ENCODE assay signal across 37 cellular contexts in the genomic region with DNA sequence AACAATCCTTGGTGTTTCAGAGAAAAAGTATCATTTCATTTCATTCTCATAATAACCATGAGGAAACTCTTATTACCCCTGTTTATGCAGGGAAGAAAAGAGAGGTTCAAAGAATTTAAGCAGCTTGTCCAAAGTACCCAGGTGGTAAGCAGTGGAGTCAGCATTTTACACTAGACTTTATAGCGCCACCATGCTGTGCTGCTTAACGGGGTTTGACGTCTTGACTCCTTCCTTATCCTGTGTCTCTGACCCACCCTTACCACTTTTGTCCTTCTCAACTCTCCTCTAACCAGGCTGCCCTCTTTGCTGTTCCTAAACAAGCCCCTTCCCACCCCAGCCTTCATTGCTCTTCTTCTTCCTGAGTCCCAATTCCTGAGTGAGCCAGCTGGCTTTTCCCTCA.
"Had no signal": no experiment of that assay in that cellular context is flagged by ENCODE, and none has a peak within 500 bp of the region (broad histone marks: within the 10 kb centered on the region; RNA-seq: fewer than 3 reads in every experiment).

No MANE protein-coding gene starts in this region.

- H3K27ac Mint-ChIP-seq: activated CD4-positive, alpha-beta memory T cell treated with anti-CD3 and anti-CD28 coated beads for 36 hours; activated naive CD4-positive, alpha-beta T cell treated with anti-CD3 and anti-CD28 coated beads for 36 hours; activated naive CD8-positive, alpha-beta T cell treated with anti-CD3 and anti-CD28 coated beads for 36 hours; activated T-helper 1 cell treated with anti-CD3 and anti-CD28 coated beads, Interleukin-12 subunit alpha, Interleukin-12 subunit beta, Interleukin-2, Interleukin-4 antibody, amounts not matched to agents 30 ng/mL and 10 ng/mL and 1 ng/mL, durations not matched to agents 14 hours and 24 hours and 36 hours; brain; effector memory CD8-positive, alpha-beta T cell; natural killer cell treated with Interleukin-12 subunit alpha and Interleukin-12 subunit beta and Interleukin-15 and Interleukin-18, amount 100 ng/mL, for 72 hours; stimulated activated effector memory CD8-positive, alpha-beta T cell treated with anti-CD3 and anti-CD28 coated beads, Interleukin-12 subunit alpha, Interleukin-12 subunit beta, amount 100 ng/mL, for 72 hours; stimulated activated naive CD8-positive, alpha-beta T cell treated with anti-CD3 and anti-CD28 coated beads, Interleukin-15, Interleukin-2, amounts not matched to agents 100 ng/mL and 50 ng/mL, for 24 hours; type B pancreatic cell had no signal

- H3K27me3 ChIP-seq: adrenal gland, ascending aorta, cardiac muscle cell, colonic mucosa, dorsolateral prefrontal cortex, gastroesophageal sphincter, pancreas, sigmoid colon, uterus had no signal

- H3K27ac ChIP-seq: adrenal gland, ascending aorta, cardiac muscle cell, colonic mucosa, dorsolateral prefrontal cortex, gastroesophageal sphincter, lower lobe of right lung, pancreas, prostate gland, sigmoid colon, thoracic aorta, uterus, VCaP had no signal

- H3K4me3 ChIP-seq: adrenal gland, ascending aorta, cardiac muscle cell, colonic mucosa, dorsolateral prefrontal cortex, gastroesophageal sphincter, lower lobe of right lung, mucosa of descending colon, pancreas, prostate gland, sigmoid colon, thoracic aorta, uterus had no signal

- ATAC-seq: activated CD4-positive, CD25-positive, alpha-beta regulatory T cell treated with anti-CD3 and anti-CD28 coated beads, Interleukin-2, amount 50 U/mL, for 24 hours; effector memory CD8-positive, alpha-beta T cell; gastroesophageal sphincter; left lobe of liver; lower lobe of right lung; mucosa of descending colon; natural killer cell treated with Interleukin-12 subunit alpha and Interleukin-12 subunit beta and Interleukin-15 and Interleukin-18, amount 100 ng/mL, for 72 hours; pancreas; stimulated activated effector memory CD8-positive, alpha-beta T cell treated with anti-CD3 and anti-CD28 coated beads, Interleukin-12 subunit alpha, Interleukin-12 subunit beta, amount 100 ng/mL, for 72 hours had no signal

- H3K4me1 ChIP-seq: colonic mucosa, prostate gland, uterus had no signal

- H3K4me3 Mint-ChIP-seq: activated CD4-positive, alpha-beta memory T cell treated with anti-CD3 and anti-CD28 coated beads for 36 hours; activated naive CD4-positive, alpha-beta T cell treated with anti-CD3 and anti-CD28 coated beads for 36 hours; activated naive CD8-positive, alpha-beta T cell treated with anti-CD3 and anti-CD28 coated beads for 36 hours; activated T-helper 1 cell treated with anti-CD3 and anti-CD28 coated beads, Interleukin-12 subunit alpha, Interleukin-12 subunit beta, Interleukin-2, Interleukin-4 antibody, amounts not matched to agents 30 ng/mL and 10 ng/mL and 1 ng/mL, durations not matched to agents 14 hours and 24 hours and 36 hours; brain; effector memory CD8-positive, alpha-beta T cell; natural killer cell treated with Interleukin-12 subunit alpha and Interleukin-12 subunit beta and Interleukin-15 and Interleukin-18, amount 100 ng/mL, for 72 hours; stimulated activated effector memory CD8-positive, alpha-beta T cell treated with anti-CD3 and anti-CD28 coated beads, Interleukin-12 subunit alpha, Interleukin-12 subunit beta, amount 100 ng/mL, for 72 hours; stimulated activated naive CD8-positive, alpha-beta T cell treated with anti-CD3 and anti-CD28 coated beads, Interleukin-15, Interleukin-2, amounts not matched to agents 100 ng/mL and 50 ng/mL, for 24 hours; type B pancreatic cell had no signal

- H3K9me3 ChIP-seq: adrenal gland, ascending aorta, colonic mucosa, gastroesophageal sphincter, lower lobe of right lung, mucosa of descending colon, pancreas, prostate gland, sigmoid colon, thoracic aorta, uterus had no signal

- H3K4me1 Mint-ChIP-seq: brain had no signal

- H3K9me3 Mint-ChIP-seq: activated CD4-positive, alpha-beta memory T cell treated with anti-CD3 and anti-CD28 coated beads for 36 hours; activated naive CD4-positive, alpha-beta T cell treated with anti-CD3 and anti-CD28 coated beads for 36 hours; activated naive CD8-positive, alpha-beta T cell treated with anti-CD3 and anti-CD28 coated beads for 36 hours; brain; effector memory CD8-positive, alpha-beta T cell; natural killer cell treated with Interleukin-12 subunit alpha and Interleukin-12 subunit beta and Interleukin-15 and Interleukin-18, amount 100 ng/mL, for 72 hours; stimulated activated effector memory CD8-positive, alpha-beta T cell treated with anti-CD3 and anti-CD28 coated beads, Interleukin-12 subunit alpha, Interleukin-12 subunit beta, amount 100 ng/mL, for 72 hours; stimulated activated naive CD8-positive, alpha-beta T cell treated with anti-CD3 and anti-CD28 coated beads, Interleukin-15, Interleukin-2, amounts not matched to agents 100 ng/mL and 50 ng/mL, for 24 hours; type B pancreatic cell had no signal

- H3K36me3 ChIP-seq: adrenal gland, ascending aorta, cardiac muscle cell, colonic mucosa, gastroesophageal sphincter, lower lobe of right lung, pancreas, prostate gland, sigmoid colon, thoracic aorta, uterus had no signal

- H3K27me3 Mint-ChIP-seq: activated CD4-positive, alpha-beta memory T cell treated with anti-CD3 and anti-CD28 coated beads for 36 hours; activated naive CD8-positive, alpha-beta T cell treated with anti-CD3 and anti-CD28 coated beads for 36 hours; stimulated activated naive CD8-positive, alpha-beta T cell treated with anti-CD3 and anti-CD28 coated beads, Interleukin-15, Interleukin-2, amounts not matched to agents 100 ng/mL and 50 ng/mL, for 24 hours had no signal

- DNase-seq: activated CD4-positive, alpha-beta memory T cell treated with anti-CD3 and anti-CD28 coated beads for 36 hours; activated CD4-positive, alpha-beta T cell treated with anti-CD3 and anti-CD28 coated beads for 48 hours; activated CD8-positive, alpha-beta memory T cell treated with anti-CD3 and anti-CD28 coated beads, Interleukin-2, amount 50 U/mL, for 4 hours; activated effector memory CD4-positive, alpha-beta T cell treated with anti-CD3 and anti-CD28 coated beads, Interleukin-2, amount 50 U/mL, for 16 hours; activated naive CD4-positive, alpha-beta T cell treated with anti-CD3 and anti-CD28 coated beads for 36 hours; activated naive CD8-positive, alpha-beta T cell treated with anti-CD3 and anti-CD28 coated beads for 36 hours; activated T-cell treated with anti-CD3 and anti-CD28 coated beads, Interleukin-2, amount 50 U/mL, for 1 hour; adrenal gland; cerebellar nuclear complex; colonic mucosa; dorsolateral prefrontal cortex; effector memory CD8-positive, alpha-beta T cell; hippocampal formation; kidney glomerular epithelial cell; lower lobe of right lung; mucosa of descending colon; pancreas; retina; sigmoid colon; small intestine; stimulated activated CD4-positive, alpha-beta T cell treated with anti-CD3 and anti-CD28 coated beads, Interleukin-4, amount 100 ng/mL, for 24 hours; T-helper 9 cell; uterus had no signal

- H3K36me3 Mint-ChIP-seq: activated CD4-positive, alpha-beta memory T cell treated with anti-CD3 and anti-CD28 coated beads for 36 hours; activated naive CD8-positive, alpha-beta T cell treated with anti-CD3 and anti-CD28 coated beads for 36 hours; brain; natural killer cell treated with Interleukin-12 subunit alpha and Interleukin-12 subunit beta and Interleukin-15 and Interleukin-18, amount 100 ng/mL, for 72 hours; stimulated activated effector memory CD8-positive, alpha-beta T cell treated with anti-CD3 and anti-CD28 coated beads, Interleukin-12 subunit alpha, Interleukin-12 subunit beta, amount 100 ng/mL, for 72 hours had no signal
